8 cellular contexts compared by ENCODE assay signal in genomic region chr5:40223884-40224402, GRCh38.
A peak's percentile ranks its signal among the peaks of the same experiment; 100 is the strongest.
DNase-seq lines count a peak whose midpoint lies in the region; ATAC-seq and TF ChIP-seq lines count a peak whose summit lies in the region.

No MANE protein-coding gene starts in this region.

- no peaks in the 10 kb centered on the region for H3K27me3 Mint-ChIP-seq in T-helper 17 cell

- WGBS in psoas muscle, 3 donors, result 31 to 49% (median 39%) methylated on average over 5 of the region's 5 CpGs
- WGBS in body of pancreas, 2 donors, result 82 to 88% methylated on average over 5 of the region's 5 CpGs

- peak overlapping the region; percentile 79 for H3K27ac Mint-ChIP-seq in T-helper 17 cell

- no peaks in the 10 kb centered on the region for H3K4me1 ChIP-seq in psoas muscle
- H3K4me1 ChIP-seq in body of pancreas, result no peaks in the 10 kb centered on the region

- H3K27me3 ChIP-seq in psoas muscle (ENCODE audit: insufficient read depth in 3 of 3, low read length in 2 of 3) (no peaks in the 10 kb centered on the region), body of pancreas (no peaks in the 10 kb centered on the region)

- intact Hi-C loops in psoas muscle (cut with DNase I) (no loop called here), body of pancreas (cut with DNase I) (no loop called here)

- TF ChIP-seq POLR2A in body of pancreas (IDR thresholded peaks at IDR 0.05), result no peak

- TF ChIP-seq CTCF in psoas muscle (IDR thresholded peaks at IDR 0.05) (no peak), body of pancreas (IDR thresholded peaks at IDR 0.05) (no peak)

- peaks cover 2% of the 10 kb centered on the region for H3K36me3 Mint-ChIP-seq in T-helper 17 cell (ENCODE audit: low read depth)

- H3K27ac ChIP-seq in psoas muscle (no peak overlapping the region), body of pancreas (no peak overlapping the region)

- H3K4me3 Mint-ChIP-seq in T-helper 17 cell, result peak overlapping the region; percentile 64

- peaks cover 23% of the 10 kb centered on the region for H3K4me1 Mint-ChIP-seq in T-helper 17 cell

- DNase-seq in T-helper 17 cell (no peak), kidney tubule cell (ENCODE audit: low spot score) (peak; percentile 79), NCI-H1694 (lab: John Stamatoyannopoulos, UW) (no peak), psoas muscle (no peak), body of pancreas (no peak), activated gamma-delta T cell (lab: John Stamatoyannopoulos, UW) (no peak)

- no peak overlapping the region for H3K4me3 ChIP-seq in psoas muscle
- no peak overlapping the region for H3K4me3 ChIP-seq in body of pancreas

- ATAC-seq in GM18868 (IDR thresholded peaks at IDR 0.05; ENCODE audit: unreplicated experiment) (peak; percentile 74), HG02840 (IDR thresholded peaks at IDR 0.05; ENCODE audit: low FRiP score, unreplicated experiment) (peak; percentile 71), T-helper 17 cell (peak; percentile 83), psoas muscle (no peak), body of pancreas (no peak)

- H3K9me3 ChIP-seq in T-helper 17 cell (ENCODE audit: control insufficient read depth, low read length, poor library complexity, severe bottlenecking) (no peaks in the 10 kb centered on the region), psoas muscle (no peaks in the 10 kb centered on the region), body of pancreas (no peaks in the 10 kb centered on the region)

- H3K36me3 ChIP-seq in psoas muscle (ENCODE audit: insufficient read depth in 1 of 2, low read depth in 1 of 2) (no peaks in the 10 kb centered on the region), body of pancreas (replicated peaks in 1 of 2; ENCODE audit: insufficient read depth in 1 of 2, low read depth in 2 of 2) (no peaks in the 10 kb centered on the region)

Comparison
In these comparisons a context has a peak if more than half of its experiments do, and no peak if none do; other contexts are left out.
1. ATAC-seq: peak in GM18868 (single experiment), HG02840 (single experiment) and T-helper 17 cell (single experiment); none in psoas muscle (0 of 4) and body of pancreas (single experiment).